8 cellular contexts compared by ENCODE assay signal in genomic region chr4:167021545-167022155, GRCh38.
DNase-seq lines count a peak whose midpoint lies in the region; ATAC-seq, FAIRE-seq and TF ChIP-seq lines count a peak whose summit lies in the region.

No MANE protein-coding gene starts in this region.

- no peaks in the 10 kb centered on the region for H3K79me2 ChIP-seq in GM12878 (ENCODE audit: control insufficient read depth, insufficient read depth, low read length)

- no peaks in the 10 kb centered on the region for H4K20me1 ChIP-seq in GM12878 (ENCODE audit: control insufficient read depth, insufficient read depth)

- POLR2A ChIA-PET in GM12878 (lab: Charles Lee), result interaction anchor here (0.6 kb wide), 1 partner anchor 1160 kb away, joined by 4 read pairs; no protein-coding TSS in a partner anchor

- TF ChIP-seq CTCF in GM12878 (IDR thresholded peaks at IDR 0.05 in 2 of 3, conservative IDR thresholded peaks at IDR 0.05 in 1 of 3; ENCODE audit: control insufficient read depth in 2 of 3, extremely low read depth in 1 of 3, insufficient read depth in 1 of 3, low read depth in 3 of 3, low read length in 3 of 3), result peak; percentile 70 to 75 (median 74)

- no peak overlapping the region for H2AFZ ChIP-seq in GM12878 (ENCODE audit: control insufficient read depth, low read depth, low read length)

- no TSS peak for BruUV-seq in GM12878 (replicated peaks; lab: Mats Ljungman, UMichigan)

- intact Hi-C loops in GM12878 (cut with micrococcal nuclease; ENCODE audit: unreplicated experiment), result loop anchor here (1.0 to 5.0 kb wide), 9 partner anchors 81 to 1131 kb away; partner anchors contain the start of gene SPOCK3

- H3K9me3 ChIP-seq in GM12878 (replicated peaks; ENCODE audit: control insufficient read depth, insufficient read depth, low read length), result no peaks in the 10 kb centered on the region

- no peak for TF ChIP-seq POLR2A in GM12878 (IDR thresholded peaks at IDR 0.05; ENCODE audit: low read depth, low read length)

- H3K27ac ChIP-seq in GM12878 (ENCODE audit: control insufficient read depth, insufficient read depth), result no peak overlapping the region

- H3K4me2 ChIP-seq in GM12878 (ENCODE audit: control insufficient read depth, insufficient read depth), result no peak overlapping the region

- peak; percentile 76 for TF ChIP-seq RAD21 in GM12878 (IDR thresholded peaks at IDR 0.05; ENCODE audit: insufficient read depth, low read depth, low read length)

- DNase-seq in LHCN-M2 (ENCODE audit: low read depth), result peak; percentile 20
- peak in 4 of 5 experiments; percentile 10 to 46 (median 28) for DNase-seq in T-helper 2 cell
- DNase-seq in GM12878 (ENCODE audit: low read depth, low spot score), result peak; percentile 30
- peak; percentile 58 for DNase-seq in iris pigment epithelial cell (ENCODE audit: low read depth)
- DNase-seq in stimulated activated CD4-positive, alpha-beta T cell treated with anti-CD3 and anti-CD28 coated beads, Interleukin-15, amount 100 ng/mL, for 24 hours, result peak; percentile 65
- no peak for DNase-seq in GF-D8 (lab: John Stamatoyannopoulos, UW)

- FAIRE-seq in G401.6 (lab: Jason Lieb, UNC) (peak; percentile 70), GM12878 (lab: Jason Lieb, UNC) (peak; percentile 93)

- TF ChIP-seq EP300 in GM12878 (IDR thresholded peaks at IDR 0.05; ENCODE audit: borderline replicate concordance in 1 of 2, control insufficient read depth in 1 of 2, low read depth in 2 of 2, low read length in 2 of 2), result no peak

- CTCF ChIA-PET in GM12878 (lab: Yijun Ruan, JAX), result interaction anchor here (0.6 to 2.6 kb wide), 12 partner anchors 9 to 925 kb away, joined by 3 to 25 read pairs (median 8); no protein-coding TSS in a partner anchor

- no peaks in the 10 kb centered on the region for H3K27me3 ChIP-seq in GM12878 (replicated peaks in 1 of 2; ENCODE audit: control insufficient read depth in 2 of 2, insufficient read depth in 2 of 2, low read length in 1 of 2)

- H3K36me3 ChIP-seq in GM12878 (ENCODE audit: control insufficient read depth in 2 of 2, insufficient read depth in 2 of 2, low read length in 1 of 2), result no peaks in the 10 kb centered on the region

- no peak overlapping the region for H3K9ac ChIP-seq in GM12878 (ENCODE audit: control insufficient read depth, insufficient read depth, low read length)

- 17% methylated on average over 11 of the region's 11 CpGs for WGBS in GM12878 (ENCODE audit: insufficient coverage, insufficient replicate concordance, low lambda C conversion rate, missing lambda C conversion rate)

- peak; percentile 83 for ATAC-seq in GM21528 (IDR thresholded peaks at IDR 0.05; ENCODE audit: low FRiP score, unreplicated experiment)
- ATAC-seq in GM12878, result peak; percentile 75

- SMC1A ChIA-PET in GM12878 (lab: Charles Lee; ENCODE audit: uncharacterized antibody, unreplicated experiment), result interaction anchor here (0.6 to 5.4 kb wide), 11 partner anchors 13 to 856 kb away, joined by 3 to 32 read pairs (median 3); partner anchors contain the start of gene SPOCK3

- RAD21 ChIA-PET in GM12878 (lab: Charles Lee; ENCODE audit: unreplicated experiment), result interaction anchor here (0.8 to 2.3 kb wide), 5 partner anchors 22 to 601 kb away, joined by 3 to 13 read pairs (median 3); no protein-coding TSS in a partner anchor

- in situ Hi-C loops in GM12878 (cut with MboI), result loop anchor here (5.0 to 25.0 kb wide), 4 partner anchors 266 to 1053 kb away; no protein-coding TSS in a partner anchor

- no peak overlapping the region for H3K4me3 ChIP-seq in GM12878

- H3K4me1 ChIP-seq in GM12878 (ENCODE audit: control insufficient read depth, insufficient read depth, low read length), result no peaks in the 10 kb centered on the region

TF ChIP-seq in GM12878, 131 proteins besides CTCF, POLR2A, EP300 and RAD21:
- 0 out of 2 replicates have a peak, but pooled peaks have one; percentile 8 for TF ChIP-seq ZNF24 (IDR thresholded peaks at IDR 0.05)
- peak; percentile 70; the same call in 1 of the 2 replicates for TF ChIP-seq SMC3 (IDR thresholded peaks at IDR 0.05; ENCODE audit: borderline replicate concordance, low read length)
- TF ChIP-seq FOXM1 (IDR thresholded peaks at IDR 0.05; ENCODE audit: low read depth, low read length), result 0 out of 2 replicates have a peak, but pooled peaks have one; percentile 28
- TF ChIP-seq ZBTB4 (CRISPR knock-in tag; IDR thresholded peaks at IDR 0.05), result no peak
TF ChIP-seq in GM12878: peak in this region for 3.
